In genomic region chr22:35914357-35914664, GRCh38 we compare ENCODE assay signal across 8 cellular contexts.
DNase-seq lines count a peak whose midpoint lies in the region; ATAC-seq and TF ChIP-seq lines count a peak whose summit lies in the region.

No MANE protein-coding gene starts in this region.

- intact Hi-C loops in left ventricle myocardium superior (cut with micrococcal nuclease), result loop anchor here (10.0 kb wide), 1 partner anchor 80 kb away; no protein-coding TSS in a partner anchor

- TF ChIP-seq CTCF in right atrium auricular region (IDR thresholded peaks at IDR 0.05) (no peak), nephron (IDR thresholded peaks at IDR 0.05; ENCODE audit: unreplicated experiment in 3 of 3) (no peak)

- ATAC-seq in left ventricle myocardium superior (no peak), GM19467 (IDR thresholded peaks at IDR 0.05; ENCODE audit: unreplicated experiment) (no peak), GM19324 (IDR thresholded peaks at IDR 0.05; ENCODE audit: low FRiP score, unreplicated experiment) (no peak)

- H3K27ac ChIP-seq in right atrium auricular region (peak overlapping the region; percentile 83 to 86), duodenal mucosa (ENCODE audit: low read depth, low read length) (no peak overlapping the region)

- no peak for DNase-seq in right atrium auricular region (ENCODE audit: low spot score)
- DNase-seq in left ventricle myocardium superior, result no peak
- DNase-seq in NCI-H1105 (lab: John Stamatoyannopoulos, UW), result no peak
- DNase-seq in NCI-H510A (lab: John Stamatoyannopoulos, UW), result no peak

- no peaks in the 10 kb centered on the region for H3K36me3 Mint-ChIP-seq in nephron (ENCODE audit: low read depth)

- H3K27me3 ChIP-seq in right atrium auricular region (no peaks in the 10 kb centered on the region), duodenal mucosa (ENCODE audit: control insufficient read depth in 1 of 2, insufficient read depth in 2 of 2, low read length in 2 of 2) (no peaks in the 10 kb centered on the region)

- H3K4me1 Mint-ChIP-seq in nephron, result peaks cover 76% of the 10 kb centered on the region

- H3K36me3 ChIP-seq in right atrium auricular region (no peaks in the 10 kb centered on the region), duodenal mucosa (ENCODE audit: control insufficient read depth in 1 of 2, insufficient read depth in 2 of 2, low read length in 2 of 2) (no peaks in the 10 kb centered on the region)

- H3K9me3 ChIP-seq in right atrium auricular region (no peaks in the 10 kb centered on the region), duodenal mucosa (ENCODE audit: control insufficient read depth in 1 of 2, low read length in 2 of 2) (no peaks in the 10 kb centered on the region)

- H3K4me1 ChIP-seq in right atrium auricular region, result peaks cover 0 to 83% of the 10 kb centered on the region in 2 donors
- peaks cover 30 to 33% of the 10 kb centered on the region in 2 donors for H3K4me1 ChIP-seq in duodenal mucosa (ENCODE audit: control insufficient read depth in 1 of 2, insufficient read depth in 2 of 2, low read length in 2 of 2)

- peak overlapping the region; percentile 81 to 92 (median 88) for H3K4me3 Mint-ChIP-seq in nephron

- H3K9ac ChIP-seq in duodenal mucosa (ENCODE audit: low read depth in 1 of 2, low read length in 2 of 2), result no peak overlapping the region

- H3K27ac Mint-ChIP-seq in nephron, result peak overlapping the region; percentile 91 to 97 (median 95)

- no peaks in the 10 kb centered on the region for H3K27me3 Mint-ChIP-seq in nephron (ENCODE audit: low read depth)

- no peaks in the 10 kb centered on the region for H3K9me3 Mint-ChIP-seq in nephron

- H3K4me3 ChIP-seq in right atrium auricular region (peak overlapping the region; percentile 31 to 43), duodenal mucosa (ENCODE audit: low read depth in 1 of 2, low read length in 2 of 2) (peak overlapping the region; percentile 57 to 73)
